ENCODE assay signal across 2 cellular contexts in genomic region chr9:127629468-127630081, GRCh38.
TF ChIP-seq lines count a peak whose summit lies in the region.

No MANE protein-coding gene starts in this region.

TF ChIP-seq in H1, 55 proteins besides CTCF, POLR2A, EP300 and RAD21:
- TF ChIP-seq JUND (IDR thresholded peaks at IDR 0.05; ENCODE audit: low read length) (no peak), SP2 (IDR thresholded peaks at IDR 0.05; ENCODE audit: low read length) (no peak), YY1 (IDR thresholded peaks at IDR 0.05; ENCODE audit: low read depth, low read length) (peak; percentile 48; the same call in 1 of the 2 replicates), KDM4A (IDR thresholded peaks at IDR 0.05; ENCODE audit: low read depth, low read length, severe bottlenecking) (no peak), ATF3 (IDR thresholded peaks at IDR 0.05; ENCODE audit: insufficient read depth, low read depth, low read length) (no peak)
TF ChIP-seq in H1: peak in this region for 1.

TF ChIP-seq in HepG2, 621 proteins besides CTCF, POLR2A, EP300 and RAD21:
- TF ChIP-seq STAG1 (CRISPR knock-in tag; IDR thresholded peaks at IDR 0.05): peak; percentile 21
- TF ChIP-seq, protein P1, sequence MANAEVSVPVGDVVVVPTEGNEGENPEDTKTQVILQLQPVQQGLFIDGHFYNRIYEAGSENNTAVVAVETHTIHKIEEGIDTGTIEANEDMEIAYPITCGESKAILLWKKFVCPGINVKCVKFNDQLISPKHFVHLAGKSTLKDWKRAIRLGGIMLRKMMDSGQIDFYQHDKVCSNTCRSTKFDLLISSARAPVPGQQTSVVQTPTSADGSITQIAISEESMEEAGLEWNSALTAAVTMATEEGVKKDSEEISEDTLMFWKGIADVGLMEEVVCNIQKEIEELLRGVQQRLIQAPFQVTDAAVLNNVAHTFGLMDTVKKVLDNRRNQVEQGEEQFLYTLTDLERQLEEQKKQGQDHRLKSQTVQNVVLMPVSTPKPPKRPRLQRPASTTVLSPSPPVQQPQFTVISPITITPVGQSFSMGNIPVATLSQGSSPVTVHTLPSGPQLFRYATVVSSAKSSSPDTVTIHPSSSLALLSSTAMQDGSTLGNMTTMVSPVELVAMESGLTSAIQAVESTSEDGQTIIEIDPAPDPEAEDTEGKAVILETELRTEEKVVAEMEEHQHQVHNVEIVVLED (CRISPR knock-in tag; IDR thresholded peaks at IDR 0.05; ENCODE audit: borderline replicate concordance): no peak
